In the genomic region with DNA sequence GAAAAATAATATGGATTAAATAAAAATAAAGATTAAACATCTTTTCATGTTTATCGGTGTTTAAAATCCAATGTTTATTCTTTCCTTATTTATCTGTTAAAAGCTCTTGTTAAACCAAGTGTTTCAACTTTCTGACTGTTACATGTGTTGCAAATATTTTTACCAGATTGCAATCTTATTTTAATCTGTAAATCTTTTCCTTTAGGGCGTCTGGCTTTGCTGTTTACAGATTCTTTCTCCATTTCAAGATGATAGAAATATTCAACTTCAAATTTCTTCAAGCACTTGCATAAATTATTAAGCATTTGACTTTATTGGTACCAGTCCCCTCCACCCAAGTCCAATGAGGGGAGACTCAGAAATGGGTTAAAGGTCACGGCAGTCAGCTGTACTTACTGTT, we compare ENCODE assay signal across 24 cellular contexts.
"Had no signal": no experiment of that assay in that cellular context is flagged by ENCODE, and none has a peak within 500 bp of the region (broad histone marks: within the 10 kb centered on the region; RNA-seq: fewer than 3 reads in every experiment).

No MANE protein-coding gene starts in this region.

- H3K36me3 Mint-ChIP-seq: naive B cell; stimulated activated effector memory CD8-positive, alpha-beta T cell treated with anti-CD3 and anti-CD28 coated beads, Interleukin-12 subunit alpha, Interleukin-12 subunit beta, amount 100 ng/mL, for 72 hours; type B pancreatic cell had no signal

- H3K27me3 Mint-ChIP-seq: naive B cell, progenitor cell of endocrine pancreas, type B pancreatic cell had no signal

- H3K4me3 Mint-ChIP-seq: endodermal cell; naive B cell; nephron; stimulated activated effector memory CD8-positive, alpha-beta T cell treated with anti-CD3 and anti-CD28 coated beads, Interleukin-12 subunit alpha, Interleukin-12 subunit beta, amount 100 ng/mL, for 72 hours; type B pancreatic cell had no signal

- DNase-seq: colonic mucosa; effector CD4-positive, alpha-beta T cell; endodermal cell; foreskin keratinocyte; kidney; left cardiac atrium; left ventricle myocardium inferior; lower lobe of right lung; naive B cell; occipital lobe; pancreas; right cardiac atrium; stimulated activated CD4-positive, alpha-beta T cell treated with anti-CD3 and anti-CD28 coated beads, Interleukin-4, amount 100 ng/mL, for 1 hour; stimulated activated CD8-positive, alpha-beta memory T cell treated with anti-CD3 and anti-CD28 coated beads, Interleukin-4, amount 100 ng/mL, for 48 hours; stimulated activated naive CD8-positive, alpha-beta T cell treated with anti-CD3 and anti-CD28 coated beads, Interleukin-15, Interleukin-2, amounts not matched to agents 100 U/mL and 50 U/mL, for 24 hours; thyroid gland had no signal

- H3K4me2 ChIP-seq: hepatocyte had no signal

- H3K4me1 Mint-ChIP-seq: naive B cell had no signal

- H2AFZ ChIP-seq: hepatocyte had no signal

- H3K79me2 ChIP-seq: hepatocyte had no signal

- H3K4me3 ChIP-seq: colonic mucosa, esophagus muscularis mucosa, hepatocyte, left ventricle myocardium inferior, lower lobe of right lung, pancreas, suprapubic skin, thyroid gland had no signal

- H3K9me3 Mint-ChIP-seq: endodermal cell; naive B cell; nephron; stimulated activated effector memory CD8-positive, alpha-beta T cell treated with anti-CD3 and anti-CD28 coated beads, Interleukin-12 subunit alpha, Interleukin-12 subunit beta, amount 100 ng/mL, for 72 hours; type B pancreatic cell had no signal

- H3K27ac ChIP-seq: colonic mucosa, esophagus muscularis mucosa, foreskin keratinocyte, hepatocyte, left ventricle myocardium inferior, lower lobe of right lung, pancreas, suprapubic skin, thyroid gland had no signal

- FAIRE-seq: kidney, pancreas, urothelium cell line had no signal

- H3K4me1 ChIP-seq: colonic mucosa, esophagus muscularis mucosa, foreskin keratinocyte, left ventricle myocardium inferior, lower lobe of right lung, pancreas, suprapubic skin, thyroid gland had no signal

- H3K36me3 ChIP-seq: colonic mucosa, esophagus muscularis mucosa, left ventricle myocardium inferior, lower lobe of right lung, pancreas, suprapubic skin, thyroid gland had no signal

- H3K9me3 ChIP-seq: colonic mucosa, esophagus muscularis mucosa, left ventricle myocardium inferior, lower lobe of right lung, pancreas, suprapubic skin, thyroid gland had no signal

- H3K27me3 ChIP-seq: colonic mucosa, esophagus muscularis mucosa, foreskin keratinocyte, hepatocyte, pancreas, suprapubic skin, thyroid gland had no signal

- ATAC-seq: foreskin keratinocyte; left cardiac atrium; lower lobe of right lung; pancreas; right cardiac atrium; stimulated activated effector memory CD8-positive, alpha-beta T cell treated with anti-CD3 and anti-CD28 coated beads, Interleukin-12 subunit alpha, Interleukin-12 subunit beta, amount 100 ng/mL, for 72 hours; stimulated activated naive CD8-positive, alpha-beta T cell treated with anti-CD3 and anti-CD28 coated beads, Interleukin-15, Interleukin-2, amounts not matched to agents 100 U/mL and 50 U/mL, for 24 hours had no signal

- H3K27ac Mint-ChIP-seq: endodermal cell; naive B cell; nephron; progenitor cell of endocrine pancreas; stimulated activated effector memory CD8-positive, alpha-beta T cell treated with anti-CD3 and anti-CD28 coated beads, Interleukin-12 subunit alpha, Interleukin-12 subunit beta, amount 100 ng/mL, for 72 hours; type B pancreatic cell had no signal
